ENCODE assay signal across 21 cellular contexts in the genomic region with DNA sequence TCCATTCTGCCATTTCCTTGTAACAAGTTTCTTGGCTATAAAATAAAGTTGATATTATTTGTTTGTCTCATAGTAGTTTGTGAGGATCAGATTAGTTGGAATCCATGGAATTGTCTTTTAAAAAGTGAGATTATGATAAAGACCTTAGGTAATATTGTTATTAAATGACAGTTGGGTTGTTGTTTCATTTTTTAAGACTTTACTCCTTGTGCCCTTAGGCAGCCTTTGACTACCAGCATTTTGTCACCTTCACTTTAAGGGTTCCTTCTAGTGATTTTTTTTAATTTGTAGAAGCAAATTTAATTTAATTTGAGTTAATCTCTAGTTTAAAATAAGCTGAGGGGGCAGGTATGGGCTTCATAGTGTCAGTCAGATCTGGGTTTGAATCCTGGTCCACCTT.
DNase-seq lines count a peak whose midpoint lies in the region; FAIRE-seq and TF ChIP-seq lines count a peak whose summit lies in the region.
"Had no signal": no experiment of that assay in that cellular context is flagged by ENCODE, and none has a peak within 500 bp of the region (broad histone marks: within the 10 kb centered on the region; RNA-seq: fewer than 3 reads in every experiment).

No MANE protein-coding gene starts in this region.

- no peak for DNase-seq in H1 (ENCODE audit: low read depth in 1 of 2, low spot score in 2 of 2)
- DNase-seq in osteoblast (ENCODE audit: insufficient read length, low spot score, missing footprints): no peak
- DNase-seq in esophagus muscularis mucosa (ENCODE audit: extremely low spot score): no peak
- DNase-seq in NAMALWA (ENCODE audit: low spot score): no peak
- no peak for DNase-seq in activated CD8-positive, alpha-beta memory T cell treated with anti-CD3 and anti-CD28 coated beads, Interleukin-2, amount 50 U/mL, for 48 hours
- no peak for DNase-seq in frontal cortex (ENCODE audit: low spot score in 2 of 2)
- DNase-seq: activated B cell treated with CpG ODN at 0.5 μM for 24 hours; activated CD4-positive, alpha-beta memory T cell treated with anti-CD3 and anti-CD28 coated beads, Interleukin-2, amount 10 ng/mL, durations not matched to agents 7 days and 5 days; activated naive CD4-positive, alpha-beta T cell treated with anti-CD3 and anti-CD28 coated beads for 36 hours; activated T-cell treated with anti-CD3 and anti-CD28 coated beads, Interleukin-2, amount 50 U/mL, for 1 hour; anterior cingulate cortex; CD8-positive, alpha-beta memory T cell; DMS79 treated with DMSO at 0.1 percent for 48 hours; effector memory CD4-positive, alpha-beta T cell; heart left ventricle; NCI-H146; pancreas; sigmoid colon; stimulated activated CD4-positive, alpha-beta T cell treated with anti-CD3 and anti-CD28 coated beads, Interleukin-2, amount 100 ng/mL, for 24 hours had no signal

- H2BK15ac ChIP-seq in H1 (ENCODE audit: low read length): no peak overlapping the region

- no peak overlapping the region for H2BK20ac ChIP-seq in H1 (ENCODE audit: low read length)

- TF ChIP-seq CTCF in H1 (IDR thresholded peaks at IDR 0.05; ENCODE audit: control extremely low read depth in 1 of 3, insufficient read depth in 1 of 3, low read depth in 1 of 3, low read length in 3 of 3) (no peak), osteoblast (IDR thresholded peaks at IDR 0.05; ENCODE audit: extremely low read depth, low read depth, low read length) (no peak), esophagus muscularis mucosa (IDR thresholded peaks at IDR 0.05) (no peak)

- peak overlapping the region; percentile 16 for H2BK120ac ChIP-seq in H1 (replicated peaks; ENCODE audit: low read depth, low read length)

- H3K4ac ChIP-seq in H1 (replicated peaks; ENCODE audit: insufficient read length, low read depth, low read length): no peak overlapping the region

- H3K27me3 ChIP-seq in ACC112 (ENCODE audit: insufficient read depth, low read length) (no peaks in the 10 kb centered on the region), HUES48 (ENCODE audit: control insufficient read depth, insufficient read depth, low read length) (no peaks in the 10 kb centered on the region), H1 (replicated peaks in 1 of 4; ENCODE audit: control insufficient read depth in 3 of 4, extremely low read depth in 1 of 4, insufficient read depth in 3 of 4, low read length in 3 of 4) (no peaks in the 10 kb centered on the region), osteoblast (ENCODE audit: insufficient read depth, low read length) (no peaks in the 10 kb centered on the region), esophagus muscularis mucosa (no peaks in the 10 kb centered on the region)
- H3K27me3 ChIP-seq: heart left ventricle, pancreas, sigmoid colon had no signal

- peak overlapping the region; percentile 80 for H4K5ac ChIP-seq in H1 (ENCODE audit: insufficient read length, low read depth, low read length)

- peaks cover 66% of the 10 kb centered on the region for H3K4me1 ChIP-seq in ACC112 (ENCODE audit: control insufficient read depth, insufficient read depth, low read length, unreplicated experiment)
- peaks cover 69% of the 10 kb centered on the region for H3K4me1 ChIP-seq in HUES48 (ENCODE audit: control insufficient read depth, insufficient read depth, low read length)
- peaks cover 15 to 36% (median 32%) of the 10 kb centered on the region in 4 experiments; a peak in 6 of 7 replicates for H3K4me1 ChIP-seq in H1 (replicated peaks in 1 of 4; ENCODE audit: control insufficient read depth in 3 of 4, insufficient read depth in 4 of 4, low read length in 3 of 4)
- H3K4me1 ChIP-seq in osteoblast (ENCODE audit: insufficient read depth, low read length): peaks cover 65% of the 10 kb centered on the region
- peaks cover 11 to 15% (median 12%) of the 10 kb centered on the region in 4 donors for H3K4me1 ChIP-seq in esophagus muscularis mucosa

- intact Hi-C loops in esophagus muscularis mucosa (cut with DNase I): no loop called here

- no peak overlapping the region for H4K91ac ChIP-seq in H1 (replicated peaks; ENCODE audit: insufficient read length, low read length)

- POLR2A ChIA-PET in H1 (lab: Charles Lee; ENCODE audit: partially characterized antibody): interaction anchor here (0.7 to 1.7 kb wide), 7 partner anchors 9 to 44 kb away, joined by 3 to 6 read pairs (median 3); no protein-coding TSS in a partner anchor

- no peak overlapping the region for H2AFZ ChIP-seq in ACC112 (ENCODE audit: low read length, unreplicated experiment)
- H2AFZ ChIP-seq in H1 (ENCODE audit: low read length): no peak overlapping the region
- H2AFZ ChIP-seq in osteoblast (ENCODE audit: low read length): no peak overlapping the region

- no peak overlapping the region for H2AK5ac ChIP-seq in H1 (ENCODE audit: low read depth, low read length)

- peak overlapping the region; percentile 64; the same call in 1 of the 2 replicates for H2BK5ac ChIP-seq in H1 (ENCODE audit: low read depth, low read length)

- H3K4me3 ChIP-seq in ACC112 (ENCODE audit: low read depth, low read length) (no peak overlapping the region), HUES48 (ENCODE audit: low read depth, low read length) (peak overlapping the region; percentile 23; the same call in 1 of the 2 replicates), H1 (ENCODE audit: extremely low read depth in 1 of 4, insufficient read depth in 2 of 4, low read depth in 3 of 4, low read length in 4 of 4) (peak overlapping the region in 1 of 4 experiments; percentile 36; a peak in 1 of 8 replicates), osteoblast (ENCODE audit: insufficient read depth, low read length) (no peak overlapping the region), esophagus muscularis mucosa (no peak overlapping the region)
- H3K4me3 ChIP-seq: heart left ventricle, pancreas, sigmoid colon had no signal

- H3K9ac ChIP-seq in HUES48 (ENCODE audit: low read depth, low read length) (no peak overlapping the region; the same call in 1 of the 2 replicates), H1 (replicated peaks in 1 of 4; ENCODE audit: extremely low read depth in 1 of 4, low read depth in 3 of 4, low read length in 3 of 4) (peak overlapping the region in 2 of 4 experiments; percentile 2 to 45; a peak in 1 of 7 replicates)

- FAIRE-seq in H1 (lab: Jason Lieb, UNC): no peak
- no peak for FAIRE-seq in frontal cortex (lab: Jason Lieb, UNC)
- FAIRE-seq: pancreas had no signal

- no peak overlapping the region for H2BK12ac ChIP-seq in H1 (ENCODE audit: low read depth, low read length)

- TF ChIP-seq EP300 in H1 (IDR thresholded peaks at IDR 0.05; ENCODE audit: borderline replicate concordance in 1 of 2, low read depth in 2 of 2, low read length in 2 of 2) (no peak), esophagus muscularis mucosa (IDR thresholded peaks at IDR 0.05) (no peak)

- H3K14ac ChIP-seq in H1 (ENCODE audit: insufficient read length): no peak overlapping the region

- H3K79me1 ChIP-seq in H1 (ENCODE audit: low read depth, low read length): peaks cover 2% of the 10 kb centered on the region; the same call in 1 of the 2 replicates

- no peak overlapping the region for H4K8ac ChIP-seq in H1 (ENCODE audit: extremely low read depth, insufficient read depth, low read length)

- no peaks in the 10 kb centered on the region for H3K23me2 ChIP-seq in H1 (ENCODE audit: low read depth, low read length)

- H3K9me3 ChIP-seq in HUES48 (ENCODE audit: control insufficient read depth, insufficient read depth, low read length): no peaks in the 10 kb centered on the region
- H3K9me3 ChIP-seq in H1 (ENCODE audit: insufficient read depth in 2 of 2, low read depth in 1 of 2, low read length in 1 of 2): no peaks in the 10 kb centered on the region
- H3K9me3 ChIP-seq in osteoblast (ENCODE audit: low read depth, low read length): no peaks in the 10 kb centered on the region
- no peaks in the 10 kb centered on the region for H3K9me3 ChIP-seq in esophagus muscularis mucosa
- H3K9me3 ChIP-seq: heart left ventricle, pancreas, sigmoid colon had no signal

- H3K4me2 ChIP-seq in H1 (ENCODE audit: insufficient read depth in 1 of 2, low read depth in 2 of 2, low read length in 2 of 2): peak overlapping the region; percentile 33 to 61
- H3K4me2 ChIP-seq in osteoblast (ENCODE audit: insufficient read depth, low read length): peak overlapping the region; percentile 43

- CTCF ChIA-PET in H1 (lab: Charles Lee; ENCODE audit: partially characterized antibody): interaction anchor here (0.6 to 1.6 kb wide), 2 partner anchors 33 to 106 kb away, joined by 3 to 5 read pairs; no protein-coding TSS in a partner anchor

- no peak overlapping the region for H3K23ac ChIP-seq in H1 (ENCODE audit: insufficient read length)

- no peak for TF ChIP-seq POLR2A in H1 (IDR thresholded peaks at IDR 0.05; ENCODE audit: control extremely low read depth in 1 of 2, low read depth in 2 of 2, low read length in 2 of 2)
- TF ChIP-seq POLR2A in esophagus muscularis mucosa (IDR thresholded peaks at IDR 0.05; ENCODE audit: low read depth): no peak

- TF ChIP-seq RAD21 in H1 (IDR thresholded peaks at IDR 0.05 in 1 of 2, conservative IDR thresholded peaks at IDR 0.05 in 1 of 2; ENCODE audit: low read depth in 2 of 2, low read length in 2 of 2): no peak

- H3K79me2 ChIP-seq in ACC112 (ENCODE audit: control insufficient read depth, insufficient read depth, low read length, unreplicated experiment) (peaks cover 28% of the 10 kb centered on the region), H1 (ENCODE audit: control insufficient read depth in 1 of 2, insufficient read depth in 2 of 2, low read length in 2 of 2) (peaks cover 0 to 56% of the 10 kb centered on the region in 2 experiments; a peak in 3 of 4 replicates), osteoblast (ENCODE audit: insufficient read depth, low read length) (peaks cover 10% of the 10 kb centered on the region)

- no peak overlapping the region for H3K56ac ChIP-seq in H1 (replicated peaks; ENCODE audit: insufficient read length, low read depth, low read length)

- H3K36me3 ChIP-seq in ACC112 (ENCODE audit: insufficient read depth, low read length): no peaks in the 10 kb centered on the region
- H3K36me3 ChIP-seq in HUES48 (ENCODE audit: control insufficient read depth, insufficient read depth, low read length): no peaks in the 10 kb centered on the region
- no peaks in the 10 kb centered on the region for H3K36me3 ChIP-seq in H1 (ENCODE audit: control insufficient read depth in 2 of 4, insufficient read depth in 4 of 4, low read length in 3 of 4)
- no peaks in the 10 kb centered on the region for H3K36me3 ChIP-seq in osteoblast (ENCODE audit: insufficient read depth, low read length)
- no peaks in the 10 kb centered on the region for H3K36me3 ChIP-seq in esophagus muscularis mucosa
- H3K36me3 ChIP-seq: heart left ventricle, pancreas, sigmoid colon had no signal

- H3K27ac ChIP-seq in ACC112 (ENCODE audit: low read depth, low read length): peak overlapping the region; percentile 95
- H3K27ac ChIP-seq in HUES48 (ENCODE audit: low read depth, low read length): peak overlapping the region; percentile 95
- peak overlapping the region; percentile 70; the same call in 1 of the 2 replicates for H3K27ac ChIP-seq in H1 (ENCODE audit: low read depth, low read length)
- H3K27ac ChIP-seq in osteoblast (ENCODE audit: low read depth, low read length): peak overlapping the region; percentile 88
- no peak overlapping the region for H3K27ac ChIP-seq in esophagus muscularis mucosa (replicated peaks in 1 of 4)
- H3K27ac ChIP-seq: pancreas, sigmoid colon had no signal

- H4K20me1 ChIP-seq in H1 (replicated peaks in 1 of 2; ENCODE audit: control insufficient read depth in 1 of 2, insufficient read depth in 2 of 2, low read length in 2 of 2) (no peaks in the 10 kb centered on the region), osteoblast (ENCODE audit: insufficient read depth, low read length) (no peaks in the 10 kb centered on the region)

- H3K18ac ChIP-seq in H1 (ENCODE audit: extremely low read depth, low read length): 0 out of 2 replicates have a peak overlapping the region, but pooled peaks have one; percentile 52

Comparison
In these comparisons a context has a peak if more than half of its experiments do, and no peak if none do; other contexts are left out.
1. H3K27ac ChIP-seq: peak in ACC112 (single experiment), HUES48 (single experiment), H1 (single experiment) and osteoblast (single experiment); none in esophagus muscularis mucosa (0 of 4).